17 cellular contexts compared by ENCODE assay signal in genomic region chr6:75791881-75792280, GRCh38. TPM values are rescaled to one million over a fixed set of nuclear protein-coding genes. Genes with fewer than 3 reads are reported as not detected.
A peak's percentile ranks its signal among the peaks of the same experiment; 100 is the strongest.
DNase-seq lines count a peak whose midpoint lies in the region; ATAC-seq, FAIRE-seq and TF ChIP-seq lines count a peak whose summit lies in the region.
"Had no signal": no experiment of that assay in that cellular context is flagged by ENCODE, and none has a peak within 500 bp of the region (broad histone marks: within the 10 kb centered on the region; RNA-seq: fewer than 3 reads in every experiment).

No MANE protein-coding gene starts in this region.

- no peak for TF ChIP-seq POLR2A in HCT116 (IDR thresholded peaks at IDR 0.05; ENCODE audit: borderline replicate concordance, extremely low read depth, insufficient read depth, insufficient read length)

- FAIRE-seq in bronchial epithelial cell (lab: Jason Lieb, UNC) = no peak
- FAIRE-seq in urothelium cell line (lab: Jason Lieb, UNC) = no peak

- no peak overlapping the region for H3K27ac ChIP-seq in HCT116 (ENCODE audit: low read depth, low read length)
- H3K27ac ChIP-seq: adrenal gland, esophagus muscularis mucosa had no signal

- CTCF ChIA-PET in HCT116 (lab: Charles Lee) = no interaction called here

- no peak overlapping the region for H3K4me3 ChIP-seq in HCT116 (replicated peaks in 1 of 2; ENCODE audit: low read depth in 1 of 2, low read length in 2 of 2)
- H3K4me3 ChIP-seq in bronchial epithelial cell (ENCODE audit: low read depth, low read length) = no peak overlapping the region
- H3K4me3 ChIP-seq: adrenal gland, esophagus muscularis mucosa had no signal

- TF ChIP-seq RAD21 in HCT116 (IDR thresholded peaks at IDR 0.05; ENCODE audit: low read depth) = no peak

- H4K20me1 ChIP-seq in HCT116 (ENCODE audit: insufficient read depth) = no peaks in the 10 kb centered on the region

- POLR2A ChIA-PET in HCT116 (lab: Charles Lee) = no interaction called here

- H3K36me3 ChIP-seq in HCT116 (ENCODE audit: control insufficient read depth in 1 of 2, insufficient read depth in 2 of 2, low read length in 2 of 2) = no peaks in the 10 kb centered on the region
- H3K36me3 ChIP-seq in bronchial epithelial cell (ENCODE audit: control insufficient read depth, insufficient read depth, low read length) = no peaks in the 10 kb centered on the region
- H3K36me3 ChIP-seq: adrenal gland, esophagus muscularis mucosa had no signal

- H2AFZ ChIP-seq in HCT116 (ENCODE audit: low read depth, low read length, poor library complexity, severe bottlenecking) = no peak overlapping the region

- no TSS peak for BruUV-seq in HCT116 (replicated peaks; lab: Mats Ljungman, UMichigan)

- TF ChIP-seq CTCF in HCT116 (IDR thresholded peaks at IDR 0.05 in 2 of 3, conservative IDR thresholded peaks at IDR 0.05 in 1 of 3; ENCODE audit: borderline replicate concordance in 1 of 3, insufficient read depth in 1 of 3, low read depth in 2 of 3, low read length in 2 of 3) = no peak
- TF ChIP-seq CTCF in bronchial epithelial cell (IDR thresholded peaks at IDR 0.05; ENCODE audit: insufficient read depth, low read length, severe bottlenecking) = no peak

- H3K4me1 ChIP-seq in HCT116 (ENCODE audit: control insufficient read depth in 1 of 2, insufficient read depth in 2 of 2, low read length in 2 of 2) = peaks cover 9 to 15% of the 10 kb centered on the region in 2 experiments; a peak in 3 of 4 replicates

- DNase-seq in HCT116 (ENCODE audit: low read depth, low spot score) (peak; percentile 24), bronchial epithelial cell (ENCODE audit: low read depth) (peak; percentile 13), inferior parietal cortex (ENCODE audit: extremely low spot score) (peak; percentile 54), urothelium cell line (ENCODE audit: low spot score) (peak; percentile 43), NCI-H526 (lab: John Stamatoyannopoulos, UW) (no peak), NCI-H2227 treated with DMSO at 0.1 percent for 48 hours (lab: John Stamatoyannopoulos, UW) (no peak)
- DNase-seq: activated CD4-positive, alpha-beta memory T cell treated with anti-CD3 and anti-CD28 coated beads for 36 hours; adrenal gland; CD4-positive, alpha-beta T cell; cortex of kidney; DMS79 treated with DMSO at 0.1 percent for 48 hours; NCI-H2081; NCI-H69; posterior cingulate gyrus had no signal

- no peaks in the 10 kb centered on the region for H3K9me3 ChIP-seq in HCT116 (ENCODE audit: control insufficient read depth in 1 of 2, insufficient read depth in 1 of 2, low read depth in 1 of 2, low read length in 2 of 2)
- H3K9me3 ChIP-seq: adrenal gland, esophagus muscularis mucosa had no signal

- intact Hi-C loops in HCT116 (cut with micrococcal nuclease) = no loop called here

- ATAC-seq in HCT116 (peak; percentile 93), GM21526 (IDR thresholded peaks at IDR 0.05; ENCODE audit: low FRiP score, unreplicated experiment) (no peak)
- ATAC-seq: left lobe of liver had no signal

- H3K79me2 ChIP-seq in HCT116 (ENCODE audit: insufficient read depth, low read length) = peaks cover 71% of the 10 kb centered on the region

- peak overlapping the region; percentile 28; the same call in 1 of the 2 replicates for H3K4me2 ChIP-seq in HCT116 (ENCODE audit: low read length)

- RAD21 ChIA-PET in HCT116 (lab: Charles Lee; ENCODE audit: low non-redundant PET in 1 of 2, low total read pairs in 2 of 2, uncharacterized antibody in 2 of 2, unreplicated experiment in 2 of 2) = no interaction called here

- no peak overlapping the region for H3K9ac ChIP-seq in HCT116 (ENCODE audit: low read length)

- no peaks in the 10 kb centered on the region for H3K9me2 ChIP-seq in HCT116 (ENCODE audit: insufficient read depth)

- H3K27me3 ChIP-seq in HCT116 (ENCODE audit: insufficient read depth, low read length) (no peaks in the 10 kb centered on the region), bronchial epithelial cell (ENCODE audit: control insufficient read depth, insufficient read depth, low read length) (no peaks in the 10 kb centered on the region)
- H3K27me3 ChIP-seq: adrenal gland, esophagus muscularis mucosa had no signal

TF ChIP-seq in HCT116, 20 proteins besides CTCF, POLR2A, EP300 and RAD21:
- TF ChIP-seq ELF1 (IDR thresholded peaks at IDR 0.05; ENCODE audit: borderline replicate concordance, low read depth) = no peak
- peak; percentile 15; the same call in 1 of the 2 replicates for TF ChIP-seq JUND (IDR thresholded peaks at IDR 0.05)
- peak; percentile 42; the same call in 1 of the 2 replicates for TF ChIP-seq FOSL1 (IDR thresholded peaks at IDR 0.05; ENCODE audit: low read depth)

RNA-seq across cellular contexts. Expression of gene MYO6, which starts 42.8 kb away (rescaled TPM):
- total RNA-seq in HCT116 (2021; ENCODE audit: unreplicated experiment) = 44.1 TPM
- polyA plus RNA-seq in HCT116 (2012) = 16.3 and 16.7 TPM in 2 replicates
- total RNA-seq in bronchial epithelial cell = 13.7 and 19.1 TPM in 2 replicates

Comparison
In these comparisons a context has a peak if more than half of its experiments do, and no peak if none do; other contexts are left out.
1. DNase-seq: peak in HCT116 (single experiment), bronchial epithelial cell (single experiment), inferior parietal cortex (single experiment) and urothelium cell line (single experiment); none in NCI-H526 (0 of 2) and NCI-H2227 treated with DMSO at 0.1 percent for 48 hours (single experiment).